In the genomic region with DNA sequence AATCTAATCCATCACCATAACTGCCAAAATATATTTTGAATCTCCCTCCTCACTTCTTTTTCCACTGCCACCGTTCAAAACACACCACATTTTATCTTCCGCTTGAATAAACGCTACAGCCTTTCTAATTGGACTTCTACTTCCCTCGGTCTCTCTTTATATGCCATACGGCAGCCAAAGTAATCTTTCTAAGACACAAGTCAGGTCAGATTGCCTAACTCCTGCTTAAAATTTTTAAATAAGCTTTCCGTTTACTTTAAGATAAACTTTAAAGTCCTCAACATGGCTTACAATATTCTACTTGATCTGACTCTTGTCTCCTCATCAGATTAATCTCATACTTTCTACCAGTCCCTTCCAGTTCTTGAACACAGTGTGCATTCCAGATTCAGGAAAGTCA, we compare ENCODE assay signal across 14 cellular contexts. TPM values are rescaled to one million over a fixed set of nuclear protein-coding genes. Genes with fewer than 3 reads are reported as not detected.
A peak's percentile ranks its signal among the peaks of the same experiment; 100 is the strongest.
DNase-seq lines count a peak whose midpoint lies in the region; ATAC-seq and TF ChIP-seq lines count a peak whose summit lies in the region.
"Had no signal": no experiment of that assay in that cellular context is flagged by ENCODE, and none has a peak within 500 bp of the region (broad histone marks: within the 10 kb centered on the region; RNA-seq: fewer than 3 reads in every experiment).

No MANE protein-coding gene starts in this region.

- H4K20me1 ChIP-seq in smooth muscle cell (ENCODE audit: low read depth): peaks cover 100% of the 10 kb centered on the region

- peak overlapping the region; percentile 25 for H3K4me2 ChIP-seq in smooth muscle cell
- H3K4me2 ChIP-seq: BLaER1 treated with 17β-estradiol and CSF1 and Interleukin-3, amounts not matched to agents 10 nM and 100 nM had no signal

- peak overlapping the region; percentile 0 for H3K27ac Mint-ChIP-seq in activated T-cell treated with anti-CD3 and anti-CD28 coated beads, Interleukin-2, amount 50 U/mL, for 24 hours
- peak overlapping the region; percentile 39 for H3K27ac Mint-ChIP-seq in T-helper 17 cell

- H2AFZ ChIP-seq in smooth muscle cell (ENCODE audit: low read depth): no peak overlapping the region

- no peak for DNase-seq in activated T-cell treated with anti-CD3 and anti-CD28 coated beads, Interleukin-2, amount 50 U/mL, for 24 hours
- no peak for DNase-seq in activated T-cell treated with anti-CD3 and anti-CD28 coated beads, Interleukin-2, amount 50 U/mL, for 1 hour
- DNase-seq in T-helper 17 cell (no peak), fibroblast of villous mesenchyme (ENCODE audit: low read depth) (peak; percentile 76), smooth muscle cell (lab: John Stamatoyannopoulos, UW; ENCODE audit: unreplicated experiment) (no peak), NCI-H2171 treated with DMSO at 0.1 percent for 48 hours (lab: John Stamatoyannopoulos, UW) (no peak)
- DNase-seq: EL, H9, NCI-H226, NCI-H526, RPMI8226 had no signal

- no peak overlapping the region for H3K9ac ChIP-seq in smooth muscle cell (ENCODE audit: low read depth)
- H3K9ac ChIP-seq: BLaER1 treated with 17β-estradiol and CSF1 and Interleukin-3, amounts not matched to agents 10 nM and 100 nM had no signal

- peaks cover 43% of the 10 kb centered on the region for H3K36me3 Mint-ChIP-seq in activated T-cell treated with anti-CD3 and anti-CD28 coated beads, Interleukin-2, amount 50 U/mL, for 24 hours (ENCODE audit: low read depth)
- H3K36me3 Mint-ChIP-seq in T-helper 17 cell (ENCODE audit: low read depth): peaks cover 8% of the 10 kb centered on the region

- H3K27me3 ChIP-seq in smooth muscle cell (ENCODE audit: low read depth): no peaks in the 10 kb centered on the region
- H3K27me3 ChIP-seq: BLaER1 treated with 17β-estradiol and CSF1 and Interleukin-3, amounts not matched to agents 10 nM and 100 nM had no signal

- no peaks in the 10 kb centered on the region for H3K27me3 Mint-ChIP-seq in activated T-cell treated with anti-CD3 and anti-CD28 coated beads, Interleukin-2, amount 50 U/mL, for 24 hours
- no peaks in the 10 kb centered on the region for H3K27me3 Mint-ChIP-seq in T-helper 17 cell

- peaks cover 98% of the 10 kb centered on the region for H3K79me2 ChIP-seq in smooth muscle cell (ENCODE audit: low read depth)

- H3K4me1 ChIP-seq in smooth muscle cell (ENCODE audit: low read depth): no peaks in the 10 kb centered on the region

- ATAC-seq in T-helper 17 cell (no peak), GM19397 (IDR thresholded peaks at IDR 0.05; ENCODE audit: unreplicated experiment) (no peak), GM18861 (IDR thresholded peaks at IDR 0.05; ENCODE audit: unreplicated experiment) (no peak)

- no peak overlapping the region for H3K4me3 Mint-ChIP-seq in activated T-cell treated with anti-CD3 and anti-CD28 coated beads, Interleukin-2, amount 50 U/mL, for 24 hours
- no peak overlapping the region for H3K4me3 Mint-ChIP-seq in T-helper 17 cell
- H3K4me3 Mint-ChIP-seq: H9 had no signal

- H3K9me3 Mint-ChIP-seq in activated T-cell treated with anti-CD3 and anti-CD28 coated beads, Interleukin-2, amount 50 U/mL, for 24 hours: no peaks in the 10 kb centered on the region
- H3K9me3 Mint-ChIP-seq: H9 had no signal

- H3K27ac ChIP-seq in smooth muscle cell (ENCODE audit: low read depth): peak overlapping the region; percentile 33
- H3K27ac ChIP-seq: BLaER1 treated with 17β-estradiol and CSF1 and Interleukin-3, amounts not matched to agents 10 nM and 100 nM had no signal

- WGBS in smooth muscle cell (ENCODE audit: low lambda C conversion rate): 53% methylated on average over 6 of the region's 6 CpGs

- peaks cover 19% of the 10 kb centered on the region for H3F3A ChIP-seq in smooth muscle cell (ENCODE audit: low read depth)

- no peaks in the 10 kb centered on the region for H3K36me3 ChIP-seq in smooth muscle cell (ENCODE audit: low read depth)

- H3K9me3 ChIP-seq in T-helper 17 cell (ENCODE audit: control insufficient read depth, low read length, poor library complexity, severe bottlenecking) (no peaks in the 10 kb centered on the region), smooth muscle cell (replicated peaks; ENCODE audit: low read depth) (no peaks in the 10 kb centered on the region)

- TF ChIP-seq CTCF in fibroblast of villous mesenchyme (IDR thresholded peaks at IDR 0.05; ENCODE audit: insufficient read depth, low read depth, low read length) (no peak), smooth muscle cell (IDR thresholded peaks at IDR 0.05; ENCODE audit: borderline replicate concordance, insufficient read depth, poor library complexity, severe bottlenecking) (no peak)

- H3K4me3 ChIP-seq in fibroblast of villous mesenchyme (ENCODE audit: low read depth, low read length) (no peak overlapping the region), smooth muscle cell (no peak overlapping the region)
- H3K4me3 ChIP-seq: BLaER1 treated with 17β-estradiol and CSF1 and Interleukin-3, amounts not matched to agents 10 nM and 100 nM had no signal

- peaks cover 55% of the 10 kb centered on the region for H3K4me1 Mint-ChIP-seq in activated T-cell treated with anti-CD3 and anti-CD28 coated beads, Interleukin-2, amount 50 U/mL, for 24 hours (ENCODE audit: low read depth)
- H3K4me1 Mint-ChIP-seq in T-helper 17 cell: peaks cover 39% of the 10 kb centered on the region

RNA-seq across cellular contexts. Expression of a gene that starts 9.7 kb away (rescaled TPM):
- total RNA-seq in T-helper 17 cell (10 to 100 TPM; 69.2 to 74.6 TPM), fibroblast of villous mesenchyme (74.1 and 95.0 TPM in 2 replicates), smooth muscle cell (137 TPM in 2 replicates)
- polyA plus RNA-seq in smooth muscle cell: 27.8 and 43.4 TPM in 2 replicates
